Comparison of ENCODE assay signal across 2 cellular contexts in the genomic region with DNA sequence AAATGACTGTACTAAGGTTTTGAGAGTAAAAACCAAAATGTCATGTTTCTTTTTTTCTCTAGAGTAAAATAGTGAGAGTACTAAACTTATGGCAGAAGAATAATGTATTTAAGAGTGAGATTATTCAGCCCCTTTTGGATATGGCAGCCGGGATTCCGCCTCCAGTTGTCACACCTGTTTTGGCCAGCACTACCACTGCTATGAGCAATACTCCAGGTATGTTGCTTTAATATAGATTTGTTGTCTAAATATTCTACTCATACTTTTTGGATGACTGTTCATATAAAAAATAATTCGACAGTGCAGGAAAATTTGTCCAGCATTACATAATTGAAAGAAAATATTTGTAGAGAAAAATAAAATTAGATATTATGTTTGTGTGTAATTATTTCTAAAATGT.
TF ChIP-seq lines count a peak whose summit lies in the region.

No MANE protein-coding gene starts in this region.

TF ChIP-seq in IMR-90, 13 proteins besides CTCF, POLR2A, EP300 and RAD21:
- no peak for TF ChIP-seq CEBPB (IDR thresholded peaks at IDR 0.05; ENCODE audit: low read depth, low read length)

TF ChIP-seq in K562, 482 proteins besides CTCF, POLR2A, EP300 and RAD21:
- TF ChIP-seq, protein P1, sequence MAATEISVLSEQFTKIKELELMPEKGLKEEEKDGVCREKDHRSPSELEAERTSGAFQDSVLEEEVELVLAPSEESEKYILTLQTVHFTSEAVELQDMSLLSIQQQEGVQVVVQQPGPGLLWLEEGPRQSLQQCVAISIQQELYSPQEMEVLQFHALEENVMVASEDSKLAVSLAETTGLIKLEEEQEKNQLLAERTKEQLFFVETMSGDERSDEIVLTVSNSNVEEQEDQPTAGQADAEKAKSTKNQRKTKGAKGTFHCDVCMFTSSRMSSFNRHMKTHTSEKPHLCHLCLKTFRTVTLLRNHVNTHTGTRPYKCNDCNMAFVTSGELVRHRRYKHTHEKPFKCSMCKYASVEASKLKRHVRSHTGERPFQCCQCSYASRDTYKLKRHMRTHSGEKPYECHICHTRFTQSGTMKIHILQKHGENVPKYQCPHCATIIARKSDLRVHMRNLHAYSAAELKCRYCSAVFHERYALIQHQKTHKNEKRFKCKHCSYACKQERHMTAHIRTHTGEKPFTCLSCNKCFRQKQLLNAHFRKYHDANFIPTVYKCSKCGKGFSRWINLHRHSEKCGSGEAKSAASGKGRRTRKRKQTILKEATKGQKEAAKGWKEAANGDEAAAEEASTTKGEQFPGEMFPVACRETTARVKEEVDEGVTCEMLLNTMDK (IDR thresholded peaks at IDR 0.05; ENCODE audit: borderline replicate concordance, insufficient read depth, low read depth, low read length, poor library complexity, severe bottlenecking): no peak
- TF ChIP-seq, protein P2, sequence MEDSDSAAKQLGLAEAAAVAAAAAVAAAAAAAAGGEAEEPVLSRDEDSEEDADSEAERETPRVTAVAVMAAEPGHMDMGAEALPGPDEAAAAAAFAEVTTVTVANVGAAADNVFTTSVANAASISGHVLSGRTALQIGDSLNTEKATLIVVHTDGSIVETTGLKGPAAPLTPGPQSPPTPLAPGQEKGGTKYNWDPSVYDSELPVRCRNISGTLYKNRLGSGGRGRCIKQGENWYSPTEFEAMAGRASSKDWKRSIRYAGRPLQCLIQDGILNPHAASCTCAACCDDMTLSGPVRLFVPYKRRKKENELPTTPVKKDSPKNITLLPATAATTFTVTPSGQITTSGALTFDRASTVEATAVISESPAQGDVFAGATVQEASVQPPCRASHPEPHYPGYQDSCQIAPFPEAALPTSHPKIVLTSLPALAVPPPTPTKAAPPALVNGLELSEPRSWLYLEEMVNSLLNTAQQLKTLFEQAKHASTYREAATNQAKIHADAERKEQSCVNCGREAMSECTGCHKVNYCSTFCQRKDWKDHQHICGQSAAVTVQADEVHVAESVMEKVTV (CRISPR knock-in tag; IDR thresholded peaks at IDR 0.05): 0 out of 2 replicates have a peak, but pooled peaks have one; percentile 11
